In genomic region chr11:58676563-58677135, GRCh38 we compare ENCODE assay signal across 8 cellular contexts. TPM values are rescaled to one million over a fixed set of nuclear protein-coding genes. Genes with fewer than 3 reads are reported as not detected.
"Had no signal": no experiment of that assay in that cellular context is flagged by ENCODE, and none has a peak within 500 bp of the region (broad histone marks: within the 10 kb centered on the region; RNA-seq: fewer than 3 reads in every experiment).

No MANE protein-coding gene starts in this region.

- H3K27ac ChIP-seq: HL-60 had no signal

- H3K9me3 Mint-ChIP-seq: IgD-negative memory B cell had no signal

- FAIRE-seq: HepG2, HTR-8/SVneo had no signal

- H3K36me3 Mint-ChIP-seq: IgD-negative memory B cell had no signal

- DNase-seq: IMR-90, KBM-7 had no signal

- H3K4me3 Mint-ChIP-seq: IgD-negative memory B cell had no signal

- H3K27ac Mint-ChIP-seq: IgD-negative memory B cell had no signal

RNA-seq across cellular contexts. Expression of gene GLYAT, which starts 55.1 kb away (rescaled TPM):
- total RNA-seq: HepG2, HT-29, HT1080, IMR-90 had no signal
- polyA plus RNA-seq: HepG2, IgD-negative memory B cell, IMR-90 had no signal
